In genomic region chr18:25033175-25033574, GRCh38 we compare ENCODE assay signal across 7 cellular contexts.
A peak's percentile ranks its signal among the peaks of the same experiment; 100 is the strongest.
DNase-seq lines count a peak whose midpoint lies in the region; ATAC-seq and TF ChIP-seq lines count a peak whose summit lies in the region.
"Not testable (repeated sequence)": the region's sequence is repeated elsewhere in the genome, so short reads cannot be mapped to it uniquely, and the experiment has no call there.

No MANE protein-coding gene starts in this region.

- CTCF ChIA-PET in CD8-positive, alpha-beta T cell (lab: Charles Lee), result not testable (repeated sequence)

- not testable (repeated sequence) for H3K4me3 ChIP-seq in CD8-positive, alpha-beta T cell (ENCODE audit: low read depth, low read length); adipocyte (ENCODE audit: low read length); neural progenitor cell

- intact Hi-C loops in CD8-positive, alpha-beta T cell (cut with DNase I, micrococcal nuclease), result not testable (repeated sequence)

- peak overlapping the region; percentile 38 for H3K27ac Mint-ChIP-seq in CD8-positive, alpha-beta T cell
- peak overlapping the region; percentile 15 for H3K27ac Mint-ChIP-seq in endothelial cell (ENCODE audit: unreplicated experiment)
- peak overlapping the region; percentile 51 for H3K27ac Mint-ChIP-seq in neural progenitor cell

- H3K9me3 ChIP-seq in CD8-positive, alpha-beta T cell (ENCODE audit: low read length); adipocyte (ENCODE audit: control insufficient read depth, low read length); neural progenitor cell (ENCODE audit: low read depth): not testable (repeated sequence)

- H3K4me1 ChIP-seq in CD8-positive, alpha-beta T cell (ENCODE audit: insufficient read depth, low read length); adipocyte (ENCODE audit: control insufficient read depth, insufficient read depth, low read length): not testable (repeated sequence)
- H3K4me1 ChIP-seq in neural progenitor cell, result peaks cover 18% of the 10 kb centered on the region

- not testable (repeated sequence) for H3K4me2 ChIP-seq in neural progenitor cell

- H3K4me1 Mint-ChIP-seq in CD8-positive, alpha-beta T cell (ENCODE audit: low read depth); endothelial cell (ENCODE audit: unreplicated experiment): not testable (repeated sequence)
- H3K4me1 Mint-ChIP-seq in neural progenitor cell, result peaks cover 42% of the 10 kb centered on the region

- ATAC-seq in CD8-positive, alpha-beta T cell, result not testable (repeated sequence)

- not testable (repeated sequence) for H3F3A ChIP-seq in neural progenitor cell (ENCODE audit: low read depth)

- not testable (repeated sequence) for H3K79me2 ChIP-seq in neural progenitor cell (ENCODE audit: low read depth)

- not testable (repeated sequence) for H4K20me1 ChIP-seq in neural progenitor cell (ENCODE audit: low read depth)

- POLR2A ChIA-PET in CD8-positive, alpha-beta T cell (lab: Charles Lee), result not testable (repeated sequence)

- DNase-seq in CD8-positive, alpha-beta T cell; endothelial cell (ENCODE audit: low spot score); neural progenitor cell (ENCODE audit: low spot score): not testable (repeated sequence)
- DNase-seq in LHCN-M2 (ENCODE audit: low read depth) (peak; percentile 5), NCI-H2171 treated with DMSO at 0.1 percent for 48 hours (lab: John Stamatoyannopoulos, UW) (peak; percentile 72), adipocyte (ENCODE audit: low read depth) (peak; percentile 15), left kidney (ENCODE audit: low read depth, low spot score) (peak; percentile 70)

- not testable (repeated sequence) for H2AFZ ChIP-seq in neural progenitor cell (replicated peaks)

- H3K4me3 Mint-ChIP-seq in CD8-positive, alpha-beta T cell; endothelial cell (ENCODE audit: unreplicated experiment); neural progenitor cell: not testable (repeated sequence)

- not testable (repeated sequence) for H3K36me3 ChIP-seq in CD8-positive, alpha-beta T cell (ENCODE audit: insufficient read depth, low read length); adipocyte (ENCODE audit: control insufficient read depth, insufficient read depth, low read length, severe bottlenecking); neural progenitor cell

- H3K36me3 Mint-ChIP-seq in CD8-positive, alpha-beta T cell; endothelial cell (ENCODE audit: low read depth, unreplicated experiment); neural progenitor cell: not testable (repeated sequence)

- H3K27ac ChIP-seq in CD8-positive, alpha-beta T cell (ENCODE audit: low read depth, low read length); neural progenitor cell: not testable (repeated sequence)

- not testable (repeated sequence) for H3K27me3 Mint-ChIP-seq in CD8-positive, alpha-beta T cell (ENCODE audit: low read depth); endothelial cell (ENCODE audit: unreplicated experiment); neural progenitor cell (ENCODE audit: insufficient read depth, low read depth)

- not testable (repeated sequence) for H3K27me3 ChIP-seq in CD8-positive, alpha-beta T cell (ENCODE audit: insufficient read depth, low read length); adipocyte (replicated peaks; ENCODE audit: control insufficient read depth, insufficient read depth, low read length); neural progenitor cell

- H3K9ac ChIP-seq in adipocyte (ENCODE audit: low read length); neural progenitor cell: not testable (repeated sequence)

- H3K9me3 Mint-ChIP-seq in CD8-positive, alpha-beta T cell; endothelial cell (ENCODE audit: unreplicated experiment); neural progenitor cell: not testable (repeated sequence)

- not testable (repeated sequence) for TF ChIP-seq CTCF in CD8-positive, alpha-beta T cell (IDR thresholded peaks at IDR 0.05); endothelial cell (IDR thresholded peaks at IDR 0.05; ENCODE audit: unreplicated experiment); neural progenitor cell (IDR thresholded peaks at IDR 0.05)
